7 cellular contexts compared by ENCODE assay signal in genomic region chr22:42614312-42615091, GRCh38. TPM values are rescaled to one million over a fixed set of nuclear protein-coding genes. Genes with fewer than 3 reads are reported as not detected.
DNase-seq lines count a peak whose midpoint lies in the region; ATAC-seq and TF ChIP-seq lines count a peak whose summit lies in the region.

Gene POLDIP3, minus strand, starts transcription at chr22:42614883. Its CDS starts 26 bp downstream, at chr22:42614857.

- H3K27me3 ChIP-seq in hepatocyte, result no peaks in the 10 kb centered on the region

- peak within 1 kb of the TSS; percentile 34 for H2AFZ ChIP-seq in hepatocyte

- H3K36me3 ChIP-seq in hepatocyte (replicated peaks; ENCODE audit: insufficient read depth, low read depth), result no peaks in the 10 kb centered on the region

- peaks cover 24% of the 10 kb centered on the region for H3K4me1 ChIP-seq in hepatocyte (ENCODE audit: insufficient read depth)

- ATAC-seq in GM18508 (IDR thresholded peaks at IDR 0.05; ENCODE audit: insufficient read depth, unreplicated experiment) (peak; percentile 38), HG03025 (IDR thresholded peaks at IDR 0.05; ENCODE audit: low FRiP score, unreplicated experiment) (peak; percentile 53)

- under 1% methylated on average over 56 of the region's 85 CpGs for WGBS in hepatocyte (ENCODE audit: low lambda C conversion rate, missing lambda C conversion rate)

- peak within 1 kb of the TSS; percentile 77 for H3K4me2 ChIP-seq in hepatocyte

- peaks cover 46% of the 10 kb centered on the region for H3K79me2 ChIP-seq in hepatocyte

- no peaks in the 10 kb centered on the region for H3K9me3 ChIP-seq in hepatocyte (ENCODE audit: low read depth)

- DNase-seq in NCI-H2029 treated with DMSO at 0.1 percent for 48 hours (lab: John Stamatoyannopoulos, UW) (peak; percentile 89), T-helper 9 cell (peak; percentile 99), astrocyte of the cerebellum (ENCODE audit: low read depth) (peak; percentile 97), hepatocyte (ENCODE audit: low spot score) (peak; percentile 100), retina (peak; percentile 100)

- peak within 1 kb of the TSS; percentile 90 for H3K27ac ChIP-seq in hepatocyte

- H3K9me2 ChIP-seq in hepatocyte (replicated peaks; ENCODE audit: insufficient read depth), result no peaks in the 10 kb centered on the region

- H3K4me3 ChIP-seq in astrocyte of the cerebellum (ENCODE audit: low read depth, low read length), result peak within 1 kb of the TSS; percentile 86
- peak within 1 kb of the TSS; percentile 75 for H3K4me3 ChIP-seq in hepatocyte

- in situ Hi-C loops in astrocyte of the cerebellum (cut with HindIII; ENCODE audit: low sequenced_read_pairs), result no loop called here

- TF ChIP-seq CTCF in astrocyte of the cerebellum (IDR thresholded peaks at IDR 0.05; ENCODE audit: low read depth, low read length, missing control alignments) (peak; percentile 32), hepatocyte (IDR thresholded peaks at IDR 0.05; ENCODE audit: poor library complexity) (peak; percentile 8)

- peaks cover 41% of the 10 kb centered on the region for H4K20me1 ChIP-seq in hepatocyte (ENCODE audit: insufficient read depth, poor library complexity, severe bottlenecking)

RNA-seq across cellular contexts. Expression of gene POLDIP3, which starts in this region (rescaled TPM):
- 31.4 and 39.2 TPM in 2 replicates for total RNA-seq in hepatocyte
- 39.4 and 40.3 TPM in 2 replicates for polyA plus RNA-seq in hepatocyte

Comparison
In these comparisons a context has a peak if more than half of its experiments do, and no peak if none do; other contexts are left out.
1. Peak in every context shown above with its lines: DNase-seq, ATAC-seq, H3K4me3 ChIP-seq and H3K27ac ChIP-seq.